8 cellular contexts compared by ENCODE assay signal in the genomic region with DNA sequence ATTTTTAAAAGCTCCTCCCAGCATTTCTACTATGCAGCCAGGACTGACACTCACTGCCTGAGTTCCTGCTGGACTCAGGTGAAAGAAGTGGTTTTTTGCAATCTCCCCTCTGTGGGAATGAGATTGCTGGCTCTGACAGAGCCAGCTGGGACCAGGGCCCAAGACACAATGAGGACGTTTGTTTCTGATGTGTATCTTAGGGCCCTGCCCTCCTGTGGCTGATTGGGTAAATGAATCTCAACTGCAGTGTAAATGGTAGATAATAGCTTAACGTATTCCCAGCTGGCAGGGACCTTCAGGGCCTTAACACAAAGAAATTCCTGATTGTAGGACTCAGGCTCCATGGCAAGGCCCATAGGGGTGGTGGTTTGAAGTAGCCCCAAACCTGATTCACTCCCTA.
A peak's percentile ranks its signal among the peaks of the same experiment; 100 is the strongest.
DNase-seq lines count a peak whose midpoint lies in the region; ATAC-seq, FAIRE-seq and TF ChIP-seq lines count a peak whose summit lies in the region.

No MANE protein-coding gene starts in this region.

- no peak overlapping the region for H2BK5ac ChIP-seq in neuronal stem cell (ENCODE audit: low read length)

- H2AFZ ChIP-seq in K562 (ENCODE audit: low read depth, low read length) (no peak overlapping the region), neuronal stem cell (ENCODE audit: low read length) (peak overlapping the region; percentile 50)

- no peaks in the 10 kb centered on the region for H3K9me3 Mint-ChIP-seq in natural killer cell treated with Interleukin-12 subunit alpha and Interleukin-12 subunit beta and Interleukin-15 and Interleukin-18, amount 100 ng/mL, for 72 hours
- H3K9me3 Mint-ChIP-seq in activated CD4-positive, alpha-beta memory T cell treated with anti-CD3 and anti-CD28 coated beads, Interleukin-2, amount 10 ng/mL, durations not matched to agents 7 days and 5 days, result no peaks in the 10 kb centered on the region

- no peaks in the 10 kb centered on the region for H3K79me2 ChIP-seq in K562 (ENCODE audit: control insufficient read depth, insufficient read depth, low read length)

- H3K9me1 ChIP-seq in K562 (ENCODE audit: control insufficient read depth, insufficient read depth, low read length), result no peaks in the 10 kb centered on the region

- no peaks in the 10 kb centered on the region for H3K36me3 Mint-ChIP-seq in natural killer cell treated with Interleukin-12 subunit alpha and Interleukin-12 subunit beta and Interleukin-15 and Interleukin-18, amount 100 ng/mL, for 72 hours
- no peaks in the 10 kb centered on the region for H3K36me3 Mint-ChIP-seq in activated CD4-positive, alpha-beta memory T cell treated with anti-CD3 and anti-CD28 coated beads, Interleukin-2, amount 10 ng/mL, durations not matched to agents 7 days and 5 days (ENCODE audit: low read depth)

- no peak overlapping the region for H3K4me3 Mint-ChIP-seq in natural killer cell treated with Interleukin-12 subunit alpha and Interleukin-12 subunit beta and Interleukin-15 and Interleukin-18, amount 100 ng/mL, for 72 hours
- H3K4me3 Mint-ChIP-seq in activated CD4-positive, alpha-beta memory T cell treated with anti-CD3 and anti-CD28 coated beads, Interleukin-2, amount 10 ng/mL, durations not matched to agents 7 days and 5 days, result no peak overlapping the region

- no peaks in the 10 kb centered on the region for H3K4me1 Mint-ChIP-seq in natural killer cell treated with Interleukin-12 subunit alpha and Interleukin-12 subunit beta and Interleukin-15 and Interleukin-18, amount 100 ng/mL, for 72 hours (ENCODE audit: low read depth in 2 of 2)
- no peaks in the 10 kb centered on the region for H3K4me1 Mint-ChIP-seq in activated CD4-positive, alpha-beta memory T cell treated with anti-CD3 and anti-CD28 coated beads, Interleukin-2, amount 10 ng/mL, durations not matched to agents 7 days and 5 days

- ATAC-seq in K562 (peak; percentile 64), HG03439 (IDR thresholded peaks at IDR 0.05; ENCODE audit: unreplicated experiment) (no peak)
- ATAC-seq in natural killer cell treated with Interleukin-12 subunit alpha and Interleukin-12 subunit beta and Interleukin-15 and Interleukin-18, amount 100 ng/mL, for 72 hours, result no peak

- DNase-seq in NAMALWA (ENCODE audit: low spot score) (peak; percentile 5), K562 (ENCODE audit: extremely low read depth in 1 of 4, low spot score in 3 of 4) (peak in 1 of 4 experiments; percentile 3), neuronal stem cell (ENCODE audit: low spot score) (no peak), HK-2 (ENCODE audit: unreplicated experiment) (no peak)
- no peak for DNase-seq in natural killer cell treated with Interleukin-12 subunit alpha and Interleukin-12 subunit beta and Interleukin-15 and Interleukin-18, amount 100 ng/mL, for 72 hours (ENCODE audit: low spot score)
- no peak for DNase-seq in activated CD4-positive, alpha-beta memory T cell treated with anti-CD3 and anti-CD28 coated beads, Interleukin-2, amount 10 ng/mL, durations not matched to agents 7 days and 5 days

- CTCF ChIA-PET in K562 (lab: Yijun Ruan, JAX; ENCODE audit: low intra/inter-chr PET ratio), result no interaction called here
- CTCF ChIA-PET in activated CD4-positive, alpha-beta memory T cell treated with anti-CD3 and anti-CD28 coated beads, Interleukin-2, amount 10 ng/mL, durations not matched to agents 7 days and 5 days (lab: Charles Lee), result interaction anchor here (0.7 to 1.1 kb wide), 2 partner anchors 87 to 446 kb away, joined by 4 read pairs; no protein-coding TSS in a partner anchor

- TF ChIP-seq POLR2A in K562 (conservative IDR thresholded peaks at IDR 0.05), result no peak

- BruUV-seq in K562 (replicated peaks; lab: Mats Ljungman, UMichigan), result no TSS peak

- 0% methylated on average over 1 of the region's 2 CpGs for WGBS in K562 (ENCODE audit: insufficient coverage, low coverage, missing lambda C conversion rate)
- no CpG with 5 or more reads among the region's 2 CpGs for WGBS in neuronal stem cell (ENCODE audit: extremely low coverage in 2 of 2, insufficient read length in 2 of 2, insufficient replicate concordance in 1 of 2), 2 donors

- no peaks in the 10 kb centered on the region for H4K20me1 ChIP-seq in K562 (replicated peaks; ENCODE audit: control insufficient read depth, insufficient read depth, low read length)

- no peak overlapping the region for H4K91ac ChIP-seq in neuronal stem cell (ENCODE audit: low read depth, low read length, poor library complexity)

- H3K18ac ChIP-seq in neuronal stem cell (ENCODE audit: low read length), result no peak overlapping the region

- H3K14ac ChIP-seq in neuronal stem cell (ENCODE audit: low read length), result no peak overlapping the region

- intact Hi-C loops in K562 (cut with micrococcal nuclease), result no loop called here

- H2BK120ac ChIP-seq in neuronal stem cell (ENCODE audit: low read depth, low read length), result no peak overlapping the region

- no peak overlapping the region for H3K4me2 ChIP-seq in K562 (ENCODE audit: insufficient read depth, low read length)
- H3K4me2 ChIP-seq in neuronal stem cell (ENCODE audit: insufficient read depth, low read length, poor library complexity, severe bottlenecking), result no peak overlapping the region

- H3K9ac ChIP-seq in K562 (ENCODE audit: insufficient read depth in 1 of 2, low read depth in 2 of 2, low read length in 2 of 2) (no peak overlapping the region), neuronal stem cell (ENCODE audit: low read depth, low read length, poor library complexity) (no peak overlapping the region)

- H3K27ac Mint-ChIP-seq in natural killer cell treated with Interleukin-12 subunit alpha and Interleukin-12 subunit beta and Interleukin-15 and Interleukin-18, amount 100 ng/mL, for 72 hours, result no peak overlapping the region
- no peak overlapping the region for H3K27ac Mint-ChIP-seq in activated CD4-positive, alpha-beta memory T cell treated with anti-CD3 and anti-CD28 coated beads, Interleukin-2, amount 10 ng/mL, durations not matched to agents 7 days and 5 days

- H4K8ac ChIP-seq in neuronal stem cell (ENCODE audit: low read depth, low read length), result no peak overlapping the region

- TF ChIP-seq EP300 in K562 (IDR thresholded peaks at IDR 0.05; ENCODE audit: low read length), result no peak

- no peak overlapping the region for H3K23ac ChIP-seq in neuronal stem cell (ENCODE audit: low read depth, low read length, poor library complexity)

- 0 out of 3 replicates have a peak, but pooled peaks have one; percentile 9 for TF ChIP-seq CTCF in GM12872 (IDR thresholded peaks at IDR 0.05; ENCODE audit: insufficient read depth, low read depth, low read length)
- TF ChIP-seq CTCF in K562 (IDR thresholded peaks at IDR 0.05 in 2 of 3, conservative IDR thresholded peaks at IDR 0.05 in 1 of 3; ENCODE audit: insufficient read depth in 2 of 3, low read depth in 1 of 3, low read length in 3 of 3), result no peak

- POLR2A ChIA-PET in K562 (lab: Yijun Ruan, JAX), result no interaction called here
- POLR2A ChIA-PET in activated CD4-positive, alpha-beta memory T cell treated with anti-CD3 and anti-CD28 coated beads, Interleukin-2, amount 10 ng/mL, durations not matched to agents 7 days and 5 days (lab: Charles Lee), result no interaction called here

- in situ Hi-C loops in K562 (cut with MboI), result loop anchor here (10.0 kb wide), 1 partner anchor 232 kb away; a partner anchor contains a TSS

- H2AK5ac ChIP-seq in neuronal stem cell (ENCODE audit: low read depth, low read length), result no peak overlapping the region

- no peaks in the 10 kb centered on the region for H3K27me3 Mint-ChIP-seq in natural killer cell treated with Interleukin-12 subunit alpha and Interleukin-12 subunit beta and Interleukin-15 and Interleukin-18, amount 100 ng/mL, for 72 hours
- H3K27me3 Mint-ChIP-seq in activated CD4-positive, alpha-beta memory T cell treated with anti-CD3 and anti-CD28 coated beads, Interleukin-2, amount 10 ng/mL, durations not matched to agents 7 days and 5 days, result no peaks in the 10 kb centered on the region

- H3K4me1 ChIP-seq in K562 (replicated peaks in 1 of 2; ENCODE audit: control insufficient read depth in 2 of 2, insufficient read depth in 2 of 2, low read length in 2 of 2) (no peaks in the 10 kb centered on the region; a peak in 1 of 5 replicates), neuronal stem cell (ENCODE audit: control insufficient read depth in 2 of 2, insufficient read depth in 1 of 2, low read depth in 1 of 2, low read length in 2 of 2) (no peaks in the 10 kb centered on the region)

- no peak overlapping the region for H3K27ac ChIP-seq in K562 (ENCODE audit: extremely low read depth, low read depth, low read length)
- no peak overlapping the region for H3K27ac ChIP-seq in neuronal stem cell (replicated peaks; ENCODE audit: low read length)

- H3K4me3 ChIP-seq in K562 (no peak overlapping the region), neuronal stem cell (ENCODE audit: low read length in 2 of 2) (no peak overlapping the region)

- TF ChIP-seq RAD21 in K562 (CRISPR knock-in tag; conservative IDR thresholded peaks at IDR 0.05 in 1 of 2, IDR thresholded peaks at IDR 0.05 in 1 of 2), result peak in 1 of 2 experiments; percentile 19; a peak in 1 of 4 replicates

- H3K27me3 ChIP-seq in K562 (ENCODE audit: control insufficient read depth in 2 of 2, insufficient read depth in 2 of 2, low read length in 2 of 2), result peaks cover 0 to 7% of the 10 kb centered on the region in 2 experiments; a peak in 1 of 5 replicates
- peaks cover 0 to 3% (median 0%) of the 10 kb centered on the region in 3 experiments for H3K27me3 ChIP-seq in neuronal stem cell (ENCODE audit: control insufficient read depth in 3 of 3, insufficient read depth in 3 of 3, low read depth in 1 of 3, low read length in 3 of 3)

- no peaks in the 10 kb centered on the region for H3K79me1 ChIP-seq in neuronal stem cell (ENCODE audit: low read depth, low read length)

- no peak for FAIRE-seq in K562 (lab: Jason Lieb, UNC)

- H2BK15ac ChIP-seq in neuronal stem cell (ENCODE audit: low read length), result no peak overlapping the region

- no peaks in the 10 kb centered on the region for H3K9me3 ChIP-seq in K562 (replicated peaks; ENCODE audit: control insufficient read depth, insufficient read depth, low read depth, low read length)
- no peaks in the 10 kb centered on the region for H3K9me3 ChIP-seq in neuronal stem cell (replicated peaks in 1 of 2; ENCODE audit: control insufficient read depth in 2 of 2, insufficient read depth in 1 of 2, low read depth in 1 of 2, low read length in 2 of 2)

- H3K4ac ChIP-seq in neuronal stem cell (ENCODE audit: low read length), result no peak overlapping the region

- H2BK12ac ChIP-seq in neuronal stem cell (ENCODE audit: low read length), result no peak overlapping the region

- no peaks in the 10 kb centered on the region for H3K36me3 ChIP-seq in K562 (ENCODE audit: control insufficient read depth, insufficient read depth, low read length)
- H3K36me3 ChIP-seq in neuronal stem cell (replicated peaks in 1 of 2; ENCODE audit: control insufficient read depth in 2 of 2, insufficient read depth in 2 of 2, low read length in 2 of 2), result no peaks in the 10 kb centered on the region

TF ChIP-seq in K562, 482 proteins besides CTCF, POLR2A, EP300 and RAD21 (continues in another document):
- TF ChIP-seq THRAP3 (IDR thresholded peaks at IDR 0.05; ENCODE audit: borderline replicate concordance) (no peak), DIDO1 (tag; IDR thresholded peaks at IDR 0.05; ENCODE audit: low read depth) (no peak), CBFA2T3 (IDR thresholded peaks at IDR 0.05) (no peak), KDM2B (CRISPR knock-in tag; IDR thresholded peaks at IDR 0.05) (no peak)
